7 cellular contexts compared by ENCODE assay signal in genomic region chr14:95507701-95508103, GRCh38. TPM values are rescaled to one million over a fixed set of nuclear protein-coding genes. Genes with fewer than 3 reads are reported as not detected.
DNase-seq lines count a peak whose midpoint lies in the region; ATAC-seq and TF ChIP-seq lines count a peak whose summit lies in the region.

No MANE protein-coding gene starts in this region.

- H3K36me3 ChIP-seq in PC-3 (ENCODE audit: low read depth, low read length) = no peaks in the 10 kb centered on the region
- H3K36me3 ChIP-seq in gastrocnemius medialis = no peaks in the 10 kb centered on the region

- DNase-seq in PC-3 (peak; percentile 78), gastrocnemius medialis (peak; percentile 48 to 76), mesothelial cell of epicardium (ENCODE audit: low spot score in 2 of 2, unreplicated experiment in 2 of 2) (no peak)

- BruUV-seq in PC-3 (replicated peaks; lab: Mats Ljungman, UMichigan) = no TSS peak

- H3K9me3 Mint-ChIP-seq in mesothelial cell of epicardium = no peaks in the 10 kb centered on the region

- H2AFZ ChIP-seq in PC-3 (ENCODE audit: low read length) = no peak overlapping the region

- no peaks in the 10 kb centered on the region for H3K9me2 ChIP-seq in PC-3 (replicated peaks; ENCODE audit: low read length)

- H3K4me1 Mint-ChIP-seq in mesothelial cell of epicardium = no peaks in the 10 kb centered on the region

- peak overlapping the region; percentile 92 for H3K27ac ChIP-seq in PC-3 (ENCODE audit: low read length)
- H3K27ac ChIP-seq in gastrocnemius medialis = peak overlapping the region; percentile 74 to 84 (median 82)

- peak overlapping the region; percentile 76 for H3K4me2 ChIP-seq in PC-3 (ENCODE audit: low read length)

- in situ Hi-C loops in gastrocnemius medialis (cut with MboI; ENCODE audit: low sequenced_read_pairs in 4 of 4) = no loop called here

- TF ChIP-seq CTCF in PC-3 (conservative IDR thresholded peaks at IDR 0.05; ENCODE audit: low read depth, low read length) = no peak
- no peak for TF ChIP-seq CTCF in gastrocnemius medialis (IDR thresholded peaks at IDR 0.05 in 4 of 5, conservative IDR thresholded peaks at IDR 0.05 in 1 of 5)
- TF ChIP-seq CTCF in mesothelial cell of epicardium (IDR thresholded peaks at IDR 0.05; ENCODE audit: unreplicated experiment) = no peak

- CTCF ChIA-PET in PC-3 (lab: Charles Lee) = interaction anchor here (1.0 kb wide), 1 partner anchor 65 kb away, joined by 5 read pairs; no protein-coding TSS in a partner anchor

- peak overlapping the region; percentile 28; the same call in 1 of the 2 replicates for H3K4me3 ChIP-seq in PC-3 (ENCODE audit: low read length)
- no peak overlapping the region for H3K4me3 ChIP-seq in gastrocnemius medialis

- H3F3A ChIP-seq in PC-3 (ENCODE audit: low read length, unreplicated experiment) = no peaks in the 10 kb centered on the region

- H3K27ac Mint-ChIP-seq in mesothelial cell of epicardium = no peak overlapping the region

- H3K9me3 ChIP-seq in PC-3 (ENCODE audit: low read length) (no peaks in the 10 kb centered on the region), gastrocnemius medialis (no peaks in the 10 kb centered on the region)

- peak overlapping the region; percentile 65 for H3K9ac ChIP-seq in PC-3 (ENCODE audit: low read length)

- no peaks in the 10 kb centered on the region for H4K20me1 ChIP-seq in PC-3 (ENCODE audit: low read length)

- H3K4me3 Mint-ChIP-seq in mesothelial cell of epicardium = no peak overlapping the region

- H3K36me3 Mint-ChIP-seq in mesothelial cell of epicardium = no peaks in the 10 kb centered on the region

- H3K27me3 ChIP-seq in PC-3 (ENCODE audit: low read length) = no peaks in the 10 kb centered on the region
- H3K27me3 ChIP-seq in gastrocnemius medialis = no peaks in the 10 kb centered on the region

- TF ChIP-seq POLR2A in gastrocnemius medialis (IDR thresholded peaks at IDR 0.05) = no peak
- no peak for TF ChIP-seq POLR2A in GM18505 (IDR thresholded peaks at IDR 0.05; ENCODE audit: borderline replicate concordance, extremely low read depth, insufficient read depth, insufficient read length)

- POLR2A ChIA-PET in PC-3 (lab: Charles Lee; ENCODE audit: unreplicated experiment) = no interaction called here

- H3K4me1 ChIP-seq in PC-3 (ENCODE audit: insufficient read depth, low read length) (peaks cover 23% of the 10 kb centered on the region), gastrocnemius medialis (peaks cover 63 to 72% of the 10 kb centered on the region in 2 donors)

- ATAC-seq in GM21381 (IDR thresholded peaks at IDR 0.05; ENCODE audit: unreplicated experiment) (peak; percentile 25), PC-3 (peak; percentile 84), esophagus mucosa (peak; percentile 44), gastrocnemius medialis (peak; percentile 55 to 69), GM21367 (IDR thresholded peaks at IDR 0.05; ENCODE audit: unreplicated experiment) (no peak), GM18505 (IDR thresholded peaks at IDR 0.05; ENCODE audit: unreplicated experiment) (no peak)

- H3K27me3 Mint-ChIP-seq in mesothelial cell of epicardium (ENCODE audit: low read depth) = peaks cover 24% of the 10 kb centered on the region

- intact Hi-C loops in PC-3 (cut with micrococcal nuclease) = loop anchor here (1.0 kb wide), 1 partner anchor 27 kb away; no protein-coding TSS in a partner anchor
- intact Hi-C loops in gastrocnemius medialis (cut with DNase I; ENCODE audit: low total_unique reads) = loop anchor here (2.0 kb wide), 1 partner anchor 19 kb away; no protein-coding TSS in a partner anchor

- no peaks in the 10 kb centered on the region for H3K79me2 ChIP-seq in PC-3 (ENCODE audit: low read length)

RNA-seq across cellular contexts. Expression of gene SYNE3, which starts 8.7 kb away (rescaled TPM):
- 1.2 and 3.5 TPM in 2 replicates for total RNA-seq in PC-3 (2014; rRNA removed)
- total RNA-seq in esophagus mucosa = 1.9 TPM
- total RNA-seq in gastrocnemius medialis = 1 to 10 TPM; 4.7 to 7.1 (median 5.1) TPM
- total RNA-seq in mesothelial cell of epicardium = 1.5 to 1.9 TPM (median 1.6 TPM) in 3 replicates

RNA-seq across cellular contexts. Expression of gene GLRX5, which starts 27.1 kb away (rescaled TPM):
- total RNA-seq in PC-3 (2014; rRNA removed) = 60.0 and 64.3 TPM in 2 replicates
- total RNA-seq in esophagus mucosa = 27.8 TPM
- 10 to 100 TPM; 28.0 to 83.2 (median 74.0) TPM for total RNA-seq in gastrocnemius medialis
- total RNA-seq in mesothelial cell of epicardium = 35.6 to 38.5 TPM (median 38.4 TPM) in 3 replicates

Comparison
In these comparisons a context has a peak if more than half of its experiments do, and no peak if none do; other contexts are left out.
1. ATAC-seq: peak in GM21381 (single experiment), PC-3 (single experiment), esophagus mucosa (single experiment) and gastrocnemius medialis (2 of 2); none in GM21367 (single experiment) and GM18505 (single experiment).
2. DNase-seq: peak in PC-3 (single experiment) and gastrocnemius medialis (2 of 2); none in mesothelial cell of epicardium (0 of 2).